Comparison of ENCODE assay signal across 2 cellular contexts in genomic region chr20:4369798-4370124, GRCh38.
TF ChIP-seq lines count a peak whose summit lies in the region.

No MANE protein-coding gene starts in this region.

TF ChIP-seq in SK-N-SH, 30 proteins besides CTCF, POLR2A, EP300 and RAD21 (continued from another document):
- TF ChIP-seq NFIC (IDR thresholded peaks at IDR 0.05; ENCODE audit: borderline replicate concordance) (0 out of 2 replicates have a peak, but pooled peaks have one; percentile 8), FOSL2 (IDR thresholded peaks at IDR 0.05; ENCODE audit: borderline replicate concordance, low read depth) (peak; percentile 47; the same call in 1 of the 2 replicates), TEAD4 (IDR thresholded peaks at IDR 0.05; ENCODE audit: borderline replicate concordance, insufficient read depth) (no peak), USF2 (IDR thresholded peaks at IDR 0.05; ENCODE audit: borderline replicate concordance, low read depth, low read length) (no peak)

TF ChIP-seq in K562, 482 proteins besides CTCF, POLR2A, EP300 and RAD21 (continued from another document):
- peak; percentile 93 for TF ChIP-seq SPI1 (IDR thresholded peaks at IDR 0.05; ENCODE audit: borderline replicate concordance, low read depth, low read length)
- 0 out of 2 replicates have a peak, but pooled peaks have one; percentile 26 for TF ChIP-seq FOSL1 (tag; conservative IDR thresholded peaks at IDR 0.05)
- TF ChIP-seq USF2 (CRISPR knock-in tag; IDR thresholded peaks at IDR 0.05), result no peak
- no peak for TF ChIP-seq RBFOX2 (IDR thresholded peaks at IDR 0.05; ENCODE audit: low read depth, low read length)
- TF ChIP-seq NFE2 (IDR thresholded peaks at IDR 0.05; ENCODE audit: low read depth), result peak; percentile 90
- TF ChIP-seq MAFK (IDR thresholded peaks at IDR 0.05; ENCODE audit: low read length), result peak; percentile 37; the same call in 1 of the 2 replicates
- TF ChIP-seq ZNF316 (IDR thresholded peaks at IDR 0.05), result peak; percentile 18; the same call in 1 of the 2 replicates
- TF ChIP-seq E4F1 (CRISPR knock-in tag; IDR thresholded peaks at IDR 0.05; ENCODE audit: borderline replicate concordance), result no peak
- no peak for TF ChIP-seq MTA1 (IDR thresholded peaks at IDR 0.05; ENCODE audit: borderline replicate concordance)
- TF ChIP-seq SRF (CRISPR knock-in tag; IDR thresholded peaks at IDR 0.05), result no peak
- peak; percentile 43; the same call in 1 of the 2 replicates for TF ChIP-seq MAFF (IDR thresholded peaks at IDR 0.05; ENCODE audit: low read length)
- peak; percentile 45 for TF ChIP-seq GABPA (tag; conservative IDR thresholded peaks at IDR 0.05; ENCODE audit: low read depth)
- TF ChIP-seq ZNF175 (CRISPR knock-in tag; IDR thresholded peaks at IDR 0.05; ENCODE audit: low read depth), result peak; percentile 41; the same call in 1 of the 2 replicates
- TF ChIP-seq MAFG (tag; conservative IDR thresholded peaks at IDR 0.05), result peak; percentile 66
- TF ChIP-seq MEIS2 (IDR thresholded peaks at IDR 0.05; ENCODE audit: partially characterized antibody), result no peak
- no peak for TF ChIP-seq TSC22D4 (tag; IDR thresholded peaks at IDR 0.05)
- TF ChIP-seq ZFX (CRISPR knock-in tag; IDR thresholded peaks at IDR 0.05), result no peak
